8 cellular contexts compared by ENCODE assay signal in genomic region chr11:46238078-46238966, GRCh38. TPM values are rescaled to one million over a fixed set of nuclear protein-coding genes. Genes with fewer than 3 reads are reported as not detected.
DNase-seq lines count a peak whose midpoint lies in the region; TF ChIP-seq lines count a peak whose summit lies in the region.

No MANE protein-coding gene starts in this region.

- no peak for TF ChIP-seq CTCF in NB4 (IDR thresholded peaks at IDR 0.05; ENCODE audit: low read depth, low read length)

- no peak overlapping the region for H3K27ac ChIP-seq in ectodermal cell (ENCODE audit: insufficient read depth, low read depth, low read length, poor library complexity, severe bottlenecking)

- H3K4me3 ChIP-seq in NB4 (ENCODE audit: low read depth, low read length) (peak overlapping the region; percentile 75), ectodermal cell (ENCODE audit: insufficient read depth, low read depth, low read length) (peak overlapping the region; percentile 33)

- no peaks in the 10 kb centered on the region for H3K36me3 ChIP-seq in ES-I3 (ENCODE audit: insufficient read depth, low read length)
- H3K36me3 ChIP-seq in ectodermal cell (ENCODE audit: control insufficient read depth, insufficient read depth, low read length) = no peaks in the 10 kb centered on the region

- DNase-seq in NB4 (ENCODE audit: low read depth) = peak; percentile 83
- peak; percentile 25 to 30 for DNase-seq in activated CD4-positive, alpha-beta T cell treated with anti-CD3 and anti-CD28 coated beads, Interleukin-2, amount 50 U/mL, for 24 hours (ENCODE audit: low read depth in 1 of 2, low spot score in 1 of 2)
- peak; percentile 57 to 76 for DNase-seq in lung microvascular endothelial cell (ENCODE audit: low read depth in 2 of 2)
- peak; percentile 51 for DNase-seq in stimulated activated CD8-positive, alpha-beta memory T cell treated with anti-CD3 and anti-CD28 coated beads, Interleukin-12 subunit alpha, Interleukin-12 subunit beta, amount 100 ng/mL, for 4 hours (ENCODE audit: low read depth)
- no peak for DNase-seq in GF-D8 (lab: John Stamatoyannopoulos, UW)
- no peak for DNase-seq in cortex of kidney (lab: John Stamatoyannopoulos, UW)

- peak overlapping the region; percentile 75 for H3K9ac ChIP-seq in ES-I3 (ENCODE audit: low read depth, low read length)

- peaks cover 35% of the 10 kb centered on the region for H3K27me3 ChIP-seq in ectodermal cell (ENCODE audit: control insufficient read depth, insufficient read depth, low read length, poor library complexity, severe bottlenecking)

- no peaks in the 10 kb centered on the region for H3K9me3 ChIP-seq in ES-I3 (ENCODE audit: control insufficient read depth, insufficient read depth, low read length)
- no peaks in the 10 kb centered on the region for H3K9me3 ChIP-seq in ectodermal cell (ENCODE audit: control insufficient read depth, low read length)

- TF ChIP-seq POLR2A in NB4 (IDR thresholded peaks at IDR 0.05; ENCODE audit: extremely low read depth, insufficient read length) = peak; percentile 60

- peaks cover 18% of the 10 kb centered on the region for H3K4me1 ChIP-seq in ES-I3 (ENCODE audit: insufficient read depth, low read length)
- H3K4me1 ChIP-seq in ectodermal cell (ENCODE audit: control insufficient read depth, insufficient read depth, low read length) = peaks cover 22% of the 10 kb centered on the region

- WGBS in ectodermal cell, 2 experiments = 1 to 2% methylated on average over 70 of the region's 70 CpGs

RNA-seq across cellular contexts. Expression of gene CREB3L1, which starts 39.1 kb away (rescaled TPM):
- 7.6 TPM for polyA plus RNA-seq in ectodermal cell (2013, experiment 1 of 4)
- 5.4 TPM for polyA plus RNA-seq in ectodermal cell (2013, experiment 2 of 4)
- 6.8 TPM for polyA plus RNA-seq in ectodermal cell (2013, experiment 3 of 4)
- polyA plus RNA-seq in ectodermal cell (2013, experiment 4 of 4) = 7.0 TPM
- under 0.01 and 0.20 TPM in 2 replicates for total RNA-seq in lung microvascular endothelial cell

Comparison
In these comparisons a context has a peak if more than half of its experiments do, and no peak if none do; other contexts are left out.
1. DNase-seq: peak in NB4 (single experiment), activated CD4-positive, alpha-beta T cell treated with anti-CD3 and anti-CD28 coated beads, Interleukin-2, amount 50 U/mL, for 24 hours (2 of 2), lung microvascular endothelial cell (2 of 2) and stimulated activated CD8-positive, alpha-beta memory T cell treated with anti-CD3 and anti-CD28 coated beads, Interleukin-12 subunit alpha, Interleukin-12 subunit beta, amount 100 ng/mL, for 4 hours (single experiment); none in GF-D8 (single experiment) and cortex of kidney (single experiment).